ENCODE assay signal across 1 cellular context in genomic region chr15:63712828-63713520, GRCh38.
TF ChIP-seq lines count a peak whose summit lies in the region.

No MANE protein-coding gene starts in this region.

TF ChIP-seq in GM23338, 12 proteins besides CTCF, POLR2A, EP300 and RAD21 (continued from another document):
- TF ChIP-seq REST (IDR thresholded peaks at IDR 0.05; ENCODE audit: unreplicated experiment) (no peak), POLR2AphosphoS5 (IDR thresholded peaks at IDR 0.05; ENCODE audit: low read depth) (no peak), ZNF114 (CRISPR knock-in tag; IDR thresholded peaks at IDR 0.05) (no peak), STAT1 (IDR thresholded peaks at IDR 0.05; ENCODE audit: unreplicated experiment) (no peak), EZH2 (IDR thresholded peaks at IDR 0.05; ENCODE audit: low read depth, unreplicated experiment) (no peak), ETS1 (IDR thresholded peaks at IDR 0.05) (no peak), ZNF331 (CRISPR knock-in tag; IDR thresholded peaks at IDR 0.05; ENCODE audit: low read depth) (no peak), JUNB (IDR thresholded peaks at IDR 0.05; ENCODE audit: unreplicated experiment) (no peak), EZH2phosphoT487 (IDR thresholded peaks at IDR 0.05; ENCODE audit: unreplicated experiment) (no peak)
TF ChIP-seq in GM23338: peak in this region for 0.
